Comparison of ENCODE assay signal across 8 cellular contexts in genomic region chr9:129036923-129037766, GRCh38. TPM values are rescaled to one million over a fixed set of nuclear protein-coding genes. Genes with fewer than 3 reads are reported as not detected.
DNase-seq lines count a peak whose midpoint lies in the region; ATAC-seq, FAIRE-seq and TF ChIP-seq lines count a peak whose summit lies in the region.

No MANE protein-coding gene starts in this region.

- dilution Hi-C loops in IMR-90 (cut with HindIII; ENCODE audit: low sequenced_read_pairs, unreplicated experiment) (no loop called here), keratinocyte (cut with MboI; ENCODE audit: extremely low pct_ligation_motif_present, low sequenced_read_pairs) (no loop called here)

- H3K36me3 ChIP-seq in IMR-90 (ENCODE audit: control insufficient read depth, insufficient read depth, low read length) = peaks cover 13% of the 10 kb centered on the region
- H3K36me3 ChIP-seq in adrenal gland (replicated peaks in 1 of 2) = peaks cover 0 to 18% of the 10 kb centered on the region in 2 donors
- peaks cover 5 to 9% of the 10 kb centered on the region in 2 experiments for H3K36me3 ChIP-seq in keratinocyte (ENCODE audit: control insufficient read depth in 2 of 2, extremely low read depth in 1 of 2, insufficient read depth in 2 of 2, low read length in 2 of 2)
- H3K36me3 ChIP-seq in stomach smooth muscle (ENCODE audit: control insufficient read depth in 2 of 2, insufficient read depth in 2 of 2, low read length in 2 of 2) = peaks cover 9 to 11% of the 10 kb centered on the region in 2 donors

- H3K9me1 ChIP-seq in IMR-90 (ENCODE audit: insufficient read depth, low read length) (0 out of 2 replicates have a peak, but pooled peaks cover 10% of the 10 kb centered on the region), keratinocyte (ENCODE audit: control insufficient read depth, extremely low read depth, insufficient read depth, low read length) (no peaks in the 10 kb centered on the region)

- no peak for ATAC-seq in IMR-90 (ENCODE audit: low read depth)
- ATAC-seq in GM18498 (IDR thresholded peaks at IDR 0.05; ENCODE audit: unreplicated experiment) = no peak

- WGBS in IMR-90 (ENCODE audit: extremely low coverage in 2 of 2, insufficient read length in 1 of 2), 2 experiments = 6% methylated on average over 22 of the region's 32 CpGs; no CpG with 5 or more reads in 1 of the 2 experiments
- WGBS in adrenal gland, 4 donors = 4 to 10% (median 9%) methylated on average over 18 to 32 of the region's 32 CpGs

- H3K4me2 ChIP-seq in IMR-90 (ENCODE audit: low read depth, low read length) (peak overlapping the region; percentile 96), keratinocyte (ENCODE audit: control insufficient read depth, extremely low read depth, insufficient read depth, low read depth, low read length) (peak overlapping the region; percentile 84)

- peak overlapping the region; percentile 54 for H2AK5ac ChIP-seq in IMR-90 (ENCODE audit: low read depth, low read length)

- TF ChIP-seq RAD21 in IMR-90 (IDR thresholded peaks at IDR 0.05; ENCODE audit: low read length) = no peak

- DNase-seq in IMR-90 = no peak
- DNase-seq in adrenal gland = peak in 1 of 7 donors; percentile 28
- DNase-seq in keratinocyte (ENCODE audit: low read depth, low spot score) = no peak
- no peak for DNase-seq in EL
- DNase-seq in pons (ENCODE audit: low spot score) = no peak
- DNase-seq in NCI-H2227 (lab: John Stamatoyannopoulos, UW; ENCODE audit: unreplicated experiment) = no peak

- H3K14ac ChIP-seq in IMR-90 (replicated peaks; ENCODE audit: low read depth, low read length) = peak overlapping the region; percentile 10; the same call in 1 of the 2 replicates

- intact Hi-C loops in IMR-90 (cut with micrococcal nuclease) (no loop called here), adrenal gland (cut with DNase I) (no loop called here)

- TF ChIP-seq POLR2A in IMR-90 (IDR thresholded peaks at IDR 0.05; ENCODE audit: low read depth, low read length) (no peak), adrenal gland (IDR thresholded peaks at IDR 0.05) (no peak)

- no TSS peak for BruUV-seq in IMR-90 (replicated peaks; lab: Mats Ljungman, UMichigan)

- H4K91ac ChIP-seq in IMR-90 (ENCODE audit: insufficient read depth, low read depth, low read length) = peak overlapping the region; percentile 36; the same call in 1 of the 2 replicates

- H3K56ac ChIP-seq in IMR-90 (ENCODE audit: extremely low read depth, insufficient read depth, low read length) = no peak overlapping the region; the same call in 1 of the 2 replicates

- TF ChIP-seq CTCF in IMR-90 (conservative IDR thresholded peaks at IDR 0.05; ENCODE audit: low read depth, low read length) (no peak), adrenal gland (IDR thresholded peaks at IDR 0.05) (no peak), keratinocyte (optimal IDR thresholded peaks at IDR 0.05 in 1 of 3, IDR thresholded peaks at IDR 0.05 in 1 of 3, conservative IDR thresholded peaks at IDR 0.05 in 1 of 3; ENCODE audit: extremely low read depth in 1 of 3, insufficient read depth in 2 of 3, low read length in 3 of 3) (no peak)

- H2AFZ ChIP-seq in IMR-90 (replicated peaks; ENCODE audit: low read length, poor library complexity) (peak overlapping the region; percentile 98), keratinocyte (ENCODE audit: control insufficient read depth, low read length) (peak overlapping the region; percentile 96)

- CTCF ChIA-PET in IMR-90 (lab: Yijun Ruan, JAX) = no interaction called here

- H3K79me1 ChIP-seq in IMR-90 (ENCODE audit: low read depth in 1 of 2, low read length in 2 of 2) = peaks cover 14 to 45% of the 10 kb centered on the region in 2 experiments; a peak in 3 of 4 replicates

- H3K9me3 ChIP-seq in IMR-90 (ENCODE audit: control insufficient read depth, insufficient read depth, low read length) = no peaks in the 10 kb centered on the region
- H3K9me3 ChIP-seq in adrenal gland (replicated peaks in 1 of 3) = no peaks in the 10 kb centered on the region
- H3K9me3 ChIP-seq in keratinocyte (ENCODE audit: control insufficient read depth, low read depth, low read length) = no peaks in the 10 kb centered on the region
- no peaks in the 10 kb centered on the region for H3K9me3 ChIP-seq in stomach smooth muscle (ENCODE audit: control insufficient read depth in 2 of 2, low read length in 2 of 2)

- peak overlapping the region; percentile 70 for H2BK5ac ChIP-seq in IMR-90 (ENCODE audit: low read depth, low read length, poor library complexity, severe bottlenecking)

- peaks cover 14% of the 10 kb centered on the region for H3K4me1 ChIP-seq in IMR-90 (ENCODE audit: control insufficient read depth, insufficient read depth, low read length)
- H3K4me1 ChIP-seq in adrenal gland (replicated peaks in 1 of 2) = peaks cover 18 to 19% of the 10 kb centered on the region in 2 donors
- peaks cover 17% of the 10 kb centered on the region for H3K4me1 ChIP-seq in keratinocyte (ENCODE audit: control insufficient read depth, extremely low read depth, insufficient read depth, low read length)
- peaks cover 23% of the 10 kb centered on the region for H3K4me1 ChIP-seq in stomach smooth muscle (ENCODE audit: control insufficient read depth, insufficient read depth, low read length)

- peak overlapping the region in 1 of 2 experiments; percentile 59; a peak in 1 of 4 replicates for H4K8ac ChIP-seq in IMR-90 (ENCODE audit: low read depth in 2 of 2, low read length in 2 of 2)

- in situ Hi-C loops in IMR-90 (cut with MboI; ENCODE audit: low sequenced_read_pairs) = no loop called here

- no peak overlapping the region for H2BK120ac ChIP-seq in IMR-90 (ENCODE audit: low read depth, low read length)

- H4K20me1 ChIP-seq in IMR-90 (ENCODE audit: insufficient read depth, low read length) (peaks cover 16% of the 10 kb centered on the region), keratinocyte (ENCODE audit: control insufficient read depth, extremely low read depth, insufficient read depth, low read length) (no peaks in the 10 kb centered on the region)

- H3K79me2 ChIP-seq in keratinocyte (ENCODE audit: control insufficient read depth, insufficient read depth, low read length) = peaks cover 26% of the 10 kb centered on the region

- H3K4ac ChIP-seq in IMR-90 (ENCODE audit: low read depth, low read length) = peak overlapping the region; percentile 53

- no peak overlapping the region for H2BK20ac ChIP-seq in IMR-90 (ENCODE audit: low read depth, low read length)

- H3K18ac ChIP-seq in IMR-90 (ENCODE audit: low read depth, low read length) = no peak overlapping the region

- H3K27ac ChIP-seq in IMR-90 (ENCODE audit: insufficient read depth, low read length) (peak overlapping the region; percentile 80), adrenal gland (peak overlapping the region; percentile 25 to 82 (median 69)), keratinocyte (ENCODE audit: control insufficient read depth, insufficient read depth, low read length) (peak overlapping the region; percentile 58), stomach smooth muscle (ENCODE audit: low read length) (peak overlapping the region; percentile 62)

- peak overlapping the region; percentile 4; the same call in 1 of the 3 replicates for H2BK15ac ChIP-seq in IMR-90 (ENCODE audit: low read depth, low read length)

- H3K4me3 ChIP-seq in IMR-90 (ENCODE audit: insufficient read depth, low read depth, low read length) (peak overlapping the region; percentile 96), adrenal gland (peak overlapping the region; percentile 72 to 91 (median 82)), keratinocyte (ENCODE audit: control insufficient read depth in 2 of 3, extremely low read depth in 1 of 3, insufficient read depth in 2 of 3, low read depth in 1 of 3, low read length in 3 of 3) (peak overlapping the region; percentile 93 to 96 (median 93)), stomach smooth muscle (ENCODE audit: low read length in 2 of 2) (peak overlapping the region; percentile 94 to 97)

- FAIRE-seq in keratinocyte (lab: Jason Lieb, UNC) = no peak

- POLR2A ChIA-PET in IMR-90 (lab: Charles Lee; ENCODE audit: unreplicated experiment) = no interaction called here

- peak overlapping the region; percentile 21 for H3K23ac ChIP-seq in IMR-90 (ENCODE audit: low read depth, low read length)

- peak overlapping the region; percentile 94 for H3K9ac ChIP-seq in IMR-90 (ENCODE audit: low read depth, low read length)
- peak overlapping the region; percentile 82 for H3K9ac ChIP-seq in keratinocyte (ENCODE audit: control insufficient read depth, extremely low read depth, insufficient read depth, low read length)
- peak overlapping the region; percentile 84 to 85 for H3K9ac ChIP-seq in stomach smooth muscle (ENCODE audit: low read length in 2 of 2)

- H2AK9ac ChIP-seq in IMR-90 (replicated peaks; ENCODE audit: low read depth, low read length, poor library complexity) = peak overlapping the region; percentile 98

- peak overlapping the region; percentile 15; the same call in 1 of the 2 replicates for H4K5ac ChIP-seq in IMR-90 (ENCODE audit: low read depth, low read length)

- no peaks in the 10 kb centered on the region for H3K27me3 ChIP-seq in IMR-90 (ENCODE audit: control insufficient read depth, insufficient read depth, low read length)
- no peaks in the 10 kb centered on the region for H3K27me3 ChIP-seq in adrenal gland
- H3K27me3 ChIP-seq in keratinocyte (ENCODE audit: control insufficient read depth, extremely low read depth, insufficient read depth, low read length) = no peaks in the 10 kb centered on the region
- no peaks in the 10 kb centered on the region for H3K27me3 ChIP-seq in stomach smooth muscle (ENCODE audit: control insufficient read depth in 1 of 2, insufficient read depth in 2 of 2, low read length in 2 of 2)

RNA-seq across cellular contexts. Expression of gene MIGA2, which starts 0.7 kb away (rescaled TPM):
- 9.7 and 12.5 TPM in 2 replicates for total RNA-seq in IMR-90 (2012; rRNA removed)
- polyA plus RNA-seq in IMR-90 (2012; rRNA removed) = 25.3 and 25.9 TPM in 2 replicates
- polyA plus RNA-seq in IMR-90 (2012; cell fraction: cytosol; rRNA removed) = 22.2 and 23.0 TPM in 2 replicates
- polyA plus RNA-seq in IMR-90 (2012; cell fraction: nucleus; rRNA removed; ENCODE audit: low replicate concordance) = 87.9 and 243 TPM in 2 replicates
- total RNA-seq in adrenal gland = 10 to 100 TPM; 39.8 to 74.6 (median 46.8) TPM
- polyA plus RNA-seq in adrenal gland = 10 to 100 TPM in 2 of 3 donors, 1 to 10 TPM in 1; 8.9 to 58.8 (median 43.9) TPM
- 8.5 to 15.0 TPM (median 9.5 TPM) in 3 replicates for polyA plus RNA-seq in keratinocyte
- polyA plus RNA-seq in keratinocyte (2011; ENCODE audit: low read depth) = 3.8 TPM
- polyA plus RNA-seq in keratinocyte (2011; cell fraction: cytosol; rRNA removed) = 3.6 and 7.1 TPM in 2 replicates
- polyA plus RNA-seq in keratinocyte (2011; cell fraction: nucleus; rRNA removed) = 42.9 and 48.3 TPM in 2 replicates
- polyA plus RNA-seq in keratinocyte (2012; ENCODE audit: low replicate concordance) = 10.3 and 14.9 TPM in 2 replicates
- polyA minus RNA-seq in keratinocyte = 9.5 to 13.6 TPM (median 11.8 TPM) in 3 replicates
- polyA minus RNA-seq in keratinocyte (2011; cell fraction: cytosol; rRNA and poly(A)+ RNA removed) = 11.1 TPM
- 19.4 and 25.4 TPM in 2 replicates for polyA minus RNA-seq in keratinocyte (2011; cell fraction: nucleus; rRNA and poly(A)+ RNA removed)

RNA-seq across cellular contexts. Expression of gene SH3GLB2, which starts 9.0 kb away (rescaled TPM):
- total RNA-seq in IMR-90 (2012; rRNA removed) (26.4 and 36.4 TPM in 2 replicates), adrenal gland (100 to 1,000 TPM in 4 of 8 donors, 10 to 100 TPM in 4; 50.3 to 153 (median 112) TPM)
- polyA plus RNA-seq in IMR-90 (2012; rRNA removed) (68.4 and 72.1 TPM in 2 replicates), adrenal gland (100 to 1,000 TPM in 2 of 3 donors, 10 to 100 TPM in 1; 26.1 to 301 (median 214) TPM), keratinocyte (37.1 to 75.7 TPM (median 41.2 TPM) in 3 replicates)
- polyA plus RNA-seq in IMR-90 (2012; cell fraction: cytosol; rRNA removed) = 29.3 and 50.5 TPM in 2 replicates
- 357 and 697 TPM in 2 replicates for polyA plus RNA-seq in IMR-90 (2012; cell fraction: nucleus; rRNA removed; ENCODE audit: low replicate concordance)
- 62.8 TPM for polyA plus RNA-seq in keratinocyte (2011; ENCODE audit: low read depth)
- polyA plus RNA-seq in keratinocyte (2011; cell fraction: cytosol; rRNA removed) = 23.7 and 32.8 TPM in 2 replicates
- polyA plus RNA-seq in keratinocyte (2011; cell fraction: nucleus; rRNA removed) = 141 and 164 TPM in 2 replicates
- polyA plus RNA-seq in keratinocyte (2012; ENCODE audit: low replicate concordance) = 27.5 and 73.3 TPM in 2 replicates
- 27.1 to 46.7 TPM (median 40.4 TPM) in 3 replicates for polyA minus RNA-seq in keratinocyte
- 29.7 TPM for polyA minus RNA-seq in keratinocyte (2011; cell fraction: cytosol; rRNA and poly(A)+ RNA removed)
- 16.1 and 16.6 TPM in 2 replicates for polyA minus RNA-seq in keratinocyte (2011; cell fraction: nucleus; rRNA and poly(A)+ RNA removed)

RNA-seq across cellular contexts. Expression of gene DOLPP1, which starts 43.8 kb away (rescaled TPM):
- total RNA-seq in IMR-90 (2012; rRNA removed) (6.7 and 7.0 TPM in 2 replicates), adrenal gland (10 to 100 TPM in 7 of 8 donors, 1 to 10 TPM in 1; 9.5 to 31.8 (median 19.2) TPM)
- polyA plus RNA-seq in IMR-90 (2012; rRNA removed) (16.5 and 17.1 TPM in 2 replicates), adrenal gland (10 to 100 TPM in 1 of 3 donors, 1 to 10 TPM in 2; 4.4 to 29.9 (median 7.3) TPM), keratinocyte (14.2 to 17.7 TPM (median 16.7 TPM) in 3 replicates)
- 15.2 and 19.2 TPM in 2 replicates for polyA plus RNA-seq in IMR-90 (2012; cell fraction: cytosol; rRNA removed)
- polyA plus RNA-seq in IMR-90 (2012; cell fraction: nucleus; rRNA removed; ENCODE audit: low replicate concordance) = 8.7 and 13.8 TPM in 2 replicates
- polyA plus RNA-seq in keratinocyte (2011; ENCODE audit: low read depth) = 8.6 TPM
- polyA plus RNA-seq in keratinocyte (2011; cell fraction: cytosol; rRNA removed) = 12.0 and 12.3 TPM in 2 replicates
- polyA plus RNA-seq in keratinocyte (2011; cell fraction: nucleus; rRNA removed) = 30.2 and 33.2 TPM in 2 replicates
- 10.1 and 14.0 TPM in 2 replicates for polyA plus RNA-seq in keratinocyte (2012; ENCODE audit: low replicate concordance)
- 12.3 to 26.1 TPM (median 18.2 TPM) in 3 replicates for polyA minus RNA-seq in keratinocyte
- polyA minus RNA-seq in keratinocyte (2011; cell fraction: cytosol; rRNA and poly(A)+ RNA removed) = 13.0 TPM
- 10.4 and 13.4 TPM in 2 replicates for polyA minus RNA-seq in keratinocyte (2011; cell fraction: nucleus; rRNA and poly(A)+ RNA removed)
